ENCODE assay signal across 1 cellular context in genomic region chrX:154378059-154378798, GRCh38.
TF ChIP-seq lines count a peak whose summit lies in the region.

No MANE protein-coding gene starts in this region.

TF ChIP-seq in Ishikawa, 13 proteins besides CTCF, POLR2A, EP300 and RAD21 (continued from another document):
- TF ChIP-seq REST (IDR thresholded peaks at IDR 0.05; ENCODE audit: low read depth) (no peak), TCF12 (IDR thresholded peaks at IDR 0.05; ENCODE audit: low read depth) (no peak), YY1 (IDR thresholded peaks at IDR 0.05; ENCODE audit: low read depth) (no peak), EGR1 (IDR thresholded peaks at IDR 0.05) (peak; percentile 38; the same call in 1 of the 2 replicates), ZBTB7A (IDR thresholded peaks at IDR 0.05; ENCODE audit: low read depth) (no peak)
